In the genomic region with DNA sequence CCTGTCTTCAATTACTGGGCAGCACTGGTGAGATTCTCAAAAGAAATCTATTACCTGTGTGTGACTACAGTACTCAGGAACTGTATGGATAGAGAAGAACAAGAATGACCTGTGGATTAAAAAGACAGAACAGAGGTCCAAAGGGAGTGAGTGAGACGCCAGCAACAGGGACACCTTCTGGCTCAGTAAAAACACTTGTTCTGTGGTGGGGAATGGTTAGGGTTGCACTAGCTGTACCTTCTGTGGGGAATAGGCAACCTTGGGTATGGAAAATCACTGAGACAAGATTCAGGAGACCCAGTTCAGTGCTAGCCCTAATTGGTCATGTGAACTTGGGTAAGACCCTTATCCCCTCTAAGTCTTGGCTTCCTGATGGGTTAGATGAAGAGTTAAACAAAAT, we compare ENCODE assay signal across 30 cellular contexts.
"Had no signal": no experiment of that assay in that cellular context is flagged by ENCODE, and none has a peak within 500 bp of the region (broad histone marks: within the 10 kb centered on the region; RNA-seq: fewer than 3 reads in every experiment).

No MANE protein-coding gene starts in this region.

- H3K4me1 ChIP-seq: adrenal gland, body of pancreas, esophagus muscularis mucosa, foreskin keratinocyte, gastrocnemius medialis, heart left ventricle had no signal

- H3K36me3 ChIP-seq: adrenal gland, esophagus muscularis mucosa, gastrocnemius medialis, heart left ventricle had no signal

- ATAC-seq: activated naive CD4-positive, alpha-beta T cell treated with anti-CD3 and anti-CD28 coated beads, Interleukin-2, amount 50 U/mL, for 72 hours; activated T-cell treated with anti-CD3 and anti-CD28 coated beads, Interleukin-2, amount 50 U/mL, for 72 hours; body of pancreas; effector memory CD8-positive, alpha-beta T cell; foreskin keratinocyte; gastrocnemius medialis; heart left ventricle had no signal

- H3K9me3 ChIP-seq: adrenal gland, body of pancreas, esophagus muscularis mucosa, gastrocnemius medialis, heart left ventricle had no signal

- H3K27me3 ChIP-seq: adrenal gland, body of pancreas, esophagus muscularis mucosa, foreskin keratinocyte, gastrocnemius medialis, heart left ventricle had no signal

- H3K27ac Mint-ChIP-seq: activated CD4-positive, alpha-beta memory T cell treated with anti-CD3 and anti-CD28 coated beads, Interleukin-2, amount 10 ng/mL, durations not matched to agents 7 days and 5 days; activated CD4-positive, alpha-beta T cell treated with anti-CD3 and anti-CD28 coated beads, Interleukin-2, amount 10 ng/mL, durations not matched to agents 7 days and 5 days; activated naive CD4-positive, alpha-beta T cell treated with anti-CD3 and anti-CD28 coated beads, Interleukin-2, amount 10 ng/mL, durations not matched to agents 7 days and 5 days; activated naive CD4-positive, alpha-beta T cell treated with anti-CD3 and anti-CD28 coated beads, Interleukin-2, amount 50 U/mL, for 72 hours; activated T-cell treated with anti-CD3 and anti-CD28 coated beads, Interleukin-2, amount 50 U/mL, for 24 hours; activated T-cell treated with anti-CD3 and anti-CD28 coated beads, Interleukin-2, amount 50 U/mL, for 72 hours; effector memory CD8-positive, alpha-beta T cell had no signal

- FAIRE-seq: colon had no signal

- H3K4me3 Mint-ChIP-seq: activated CD4-positive, alpha-beta memory T cell treated with anti-CD3 and anti-CD28 coated beads, Interleukin-2, amount 10 ng/mL, durations not matched to agents 7 days and 5 days; activated CD4-positive, alpha-beta T cell treated with anti-CD3 and anti-CD28 coated beads, Interleukin-2, amount 10 ng/mL, durations not matched to agents 7 days and 5 days; activated naive CD4-positive, alpha-beta T cell treated with anti-CD3 and anti-CD28 coated beads, Interleukin-2, amount 10 ng/mL, durations not matched to agents 7 days and 5 days; activated T-cell treated with anti-CD3 and anti-CD28 coated beads, Interleukin-2, amount 50 U/mL, for 24 hours; activated T-cell treated with anti-CD3 and anti-CD28 coated beads, Interleukin-2, amount 50 U/mL, for 72 hours; effector memory CD8-positive, alpha-beta T cell had no signal

- H3K4me3 ChIP-seq: adrenal gland, body of pancreas, esophagus muscularis mucosa, gastrocnemius medialis, heart left ventricle had no signal

- H3K36me3 Mint-ChIP-seq: activated naive CD4-positive, alpha-beta T cell treated with anti-CD3 and anti-CD28 coated beads, Interleukin-2, amount 10 ng/mL, durations not matched to agents 7 days and 5 days; activated naive CD4-positive, alpha-beta T cell treated with anti-CD3 and anti-CD28 coated beads, Interleukin-2, amount 50 U/mL, for 72 hours had no signal

- H3K9me3 Mint-ChIP-seq: activated CD4-positive, alpha-beta T cell treated with anti-CD3 and anti-CD28 coated beads, Interleukin-2, amount 10 ng/mL, durations not matched to agents 7 days and 5 days; activated naive CD4-positive, alpha-beta T cell treated with anti-CD3 and anti-CD28 coated beads, Interleukin-2, amount 10 ng/mL, durations not matched to agents 7 days and 5 days; activated T-cell treated with anti-CD3 and anti-CD28 coated beads, Interleukin-2, amount 50 U/mL, for 72 hours had no signal

- H3K27ac ChIP-seq: adrenal gland, body of pancreas, esophagus muscularis mucosa, foreskin keratinocyte, gastrocnemius medialis, heart left ventricle had no signal

- DNase-seq: activated CD4-positive, alpha-beta memory T cell treated with anti-CD3 and anti-CD28 coated beads, Interleukin-2, amount 10 ng/mL, durations not matched to agents 7 days and 5 days; activated CD4-positive, alpha-beta T cell treated with anti-CD3 and anti-CD28 coated beads for 1 hour; activated CD4-positive, alpha-beta T cell treated with anti-CD3 and anti-CD28 coated beads for 4 hours; activated CD4-positive, alpha-beta T cell treated with anti-CD3 and anti-CD28 coated beads, Interleukin-2, amount 10 ng/mL, durations not matched to agents 7 days and 5 days; activated CD4-positive, alpha-beta T cell treated with anti-CD3 and anti-CD28 coated beads, Interleukin-2, amount 50 U/mL, for 4 hours; activated CD8-positive, alpha-beta memory T cell treated with anti-CD3 and anti-CD28 coated beads, Interleukin-2, amount 50 U/mL, for 48 hours; activated gamma-delta T cell; activated naive CD4-positive, alpha-beta T cell; activated naive CD4-positive, alpha-beta T cell treated with anti-CD3 and anti-CD28 coated beads, Interleukin-2, amount 10 ng/mL, durations not matched to agents 7 days and 5 days; activated T-cell treated with anti-CD3 and anti-CD28 coated beads for 4 hours; activated T-cell treated with anti-CD3 and anti-CD28 coated beads, Interleukin-2, amount 50 U/mL, for 24 hours; activated T-cell treated with anti-CD3 and anti-CD28 coated beads, Interleukin-2, amount 50 U/mL, for 72 hours; adrenal gland; amygdala; aorta; body of pancreas; caudate nucleus; cortex of kidney; dermis blood vessel endothelial cell; effector CD4-positive, alpha-beta T cell; effector memory CD8-positive, alpha-beta T cell; erythroblast; foreskin keratinocyte; gastrocnemius medialis; glutamatergic neuron; heart left ventricle; T-helper 2 cell had no signal

- H3K27me3 Mint-ChIP-seq: activated CD4-positive, alpha-beta memory T cell treated with anti-CD3 and anti-CD28 coated beads, Interleukin-2, amount 10 ng/mL, durations not matched to agents 7 days and 5 days; activated CD4-positive, alpha-beta T cell treated with anti-CD3 and anti-CD28 coated beads, Interleukin-2, amount 10 ng/mL, durations not matched to agents 7 days and 5 days; activated naive CD4-positive, alpha-beta T cell treated with anti-CD3 and anti-CD28 coated beads, Interleukin-2, amount 10 ng/mL, durations not matched to agents 7 days and 5 days; activated T-cell treated with anti-CD3 and anti-CD28 coated beads, Interleukin-2, amount 50 U/mL, for 24 hours; effector memory CD8-positive, alpha-beta T cell had no signal
